In the genomic region with DNA sequence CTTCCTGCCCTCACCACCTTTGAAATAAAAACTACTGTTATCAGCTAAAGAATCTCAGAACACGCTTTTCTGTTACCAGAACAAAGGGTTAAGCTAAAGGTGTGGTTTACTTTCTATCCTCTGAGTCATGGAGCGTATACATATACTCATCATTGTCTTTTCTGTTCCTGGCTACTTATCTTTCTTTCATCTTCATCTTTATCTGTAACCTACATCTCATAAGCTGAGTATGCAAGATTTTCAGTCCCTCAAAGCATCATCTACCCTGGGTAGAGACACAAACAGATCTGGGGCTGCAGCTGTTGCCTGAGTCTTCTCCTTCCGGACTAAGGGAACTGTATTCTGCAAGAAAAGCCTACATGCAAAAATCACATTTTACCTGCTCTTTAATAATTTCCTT, we compare ENCODE assay signal across 13 cellular contexts.
DNase-seq lines count a peak whose midpoint lies in the region; ATAC-seq and TF ChIP-seq lines count a peak whose summit lies in the region.
"Had no signal": no experiment of that assay in that cellular context is flagged by ENCODE, and none has a peak within 500 bp of the region (broad histone marks: within the 10 kb centered on the region; RNA-seq: fewer than 3 reads in every experiment).

No MANE protein-coding gene starts in this region.

- no peak overlapping the region for H3K27ac ChIP-seq in mammary epithelial cell (ENCODE audit: insufficient read depth, low read depth, low read length)
- H3K27ac ChIP-seq in breast epithelium, result no peak overlapping the region
- H3K27ac ChIP-seq: thoracic aorta had no signal

- no peaks in the 10 kb centered on the region for H3K79me2 ChIP-seq in mammary epithelial cell (ENCODE audit: insufficient read depth, low read length)

- WGBS in mammary epithelial cell (ENCODE audit: low coverage, missing lambda C conversion rate), result 33% methylated on average over 3 of the region's 3 CpGs

- H4K20me1 ChIP-seq in mammary epithelial cell (ENCODE audit: insufficient read depth, low read length), result no peaks in the 10 kb centered on the region

- H3K9me3 ChIP-seq in mammary epithelial cell (replicated peaks; ENCODE audit: insufficient read depth, low read length), result no peaks in the 10 kb centered on the region
- H3K9me3 ChIP-seq in breast epithelium, result no peaks in the 10 kb centered on the region
- H3K9me3 ChIP-seq: thoracic aorta had no signal

- intact Hi-C loops in mammary epithelial cell (cut with micrococcal nuclease) (no loop called here), breast epithelium (cut with DNase I; ENCODE audit: low total_unique reads) (no loop called here)

- CTCF ChIA-PET in mammary epithelial cell (lab: Charles Lee; ENCODE audit: low non-redundant PET), result no interaction called here
- CTCF ChIA-PET in activated CD8-positive, alpha-beta T cell treated with anti-CD3 and anti-CD28 coated beads, Interleukin-2, amount 10 ng/mL, durations not matched to agents 7 days and 5 days (lab: Charles Lee), result interaction anchor here (1.8 kb wide), 1 partner anchor 78 kb away, joined by 11 read pairs; no protein-coding TSS in a partner anchor

- no peaks in the 10 kb centered on the region for H3K36me3 Mint-ChIP-seq in activated CD8-positive, alpha-beta T cell treated with anti-CD3 and anti-CD28 coated beads, Interleukin-2, amount 10 ng/mL, durations not matched to agents 7 days and 5 days (ENCODE audit: low read depth)
- H3K36me3 Mint-ChIP-seq: naive B cell had no signal

- no peaks in the 10 kb centered on the region for H3K9me3 Mint-ChIP-seq in activated CD8-positive, alpha-beta T cell treated with anti-CD3 and anti-CD28 coated beads, Interleukin-2, amount 10 ng/mL, durations not matched to agents 7 days and 5 days (ENCODE audit: insufficient read depth)

- no peaks in the 10 kb centered on the region for H3K36me3 ChIP-seq in mammary epithelial cell (ENCODE audit: insufficient read depth, low read length)
- H3K36me3 ChIP-seq in breast epithelium, result no peaks in the 10 kb centered on the region
- H3K36me3 ChIP-seq: thoracic aorta had no signal

- peak; percentile 50 for DNase-seq in mammary epithelial cell
- no peak for DNase-seq in breast epithelium (ENCODE audit: low spot score in 2 of 2)
- DNase-seq in LoVo (ENCODE audit: low spot score), result peak; percentile 15
- DNase-seq in activated CD8-positive, alpha-beta T cell treated with anti-CD3 and anti-CD28 coated beads, Interleukin-2, amount 10 ng/mL, durations not matched to agents 7 days and 5 days, result peak; percentile 27
- DNase-seq in stimulated activated naive CD8-positive, alpha-beta T cell treated with anti-CD3 and anti-CD28 coated beads, Interleukin-15, Interleukin-2, amounts not matched to agents 100 U/mL and 50 U/mL, for 24 hours, result no peak
- no peak for DNase-seq in cerebellar cortex (ENCODE audit: low spot score)
- DNase-seq in NCI-H82 treated with DMSO at 0.1 percent for 48 hours (lab: John Stamatoyannopoulos, UW; ENCODE audit: unreplicated experiment), result no peak
- DNase-seq: AML-193, IMR-90, naive B cell, NCI-H187 treated with DMSO at 0.1 percent for 48 hours, SIG-M5 had no signal

- no peak overlapping the region for H2AFZ ChIP-seq in mammary epithelial cell (ENCODE audit: low read depth, low read length)

- POLR2A ChIA-PET in activated CD8-positive, alpha-beta T cell treated with anti-CD3 and anti-CD28 coated beads, Interleukin-2, amount 10 ng/mL, durations not matched to agents 7 days and 5 days (lab: Charles Lee), result interaction anchor here (1.7 kb wide), 1 partner anchor 75 kb away, joined by 5 read pairs; a partner anchor contains a TSS

- H3K27ac Mint-ChIP-seq in activated CD8-positive, alpha-beta T cell treated with anti-CD3 and anti-CD28 coated beads, Interleukin-2, amount 10 ng/mL, durations not matched to agents 7 days and 5 days, result peak overlapping the region; percentile 55
- H3K27ac Mint-ChIP-seq: naive B cell had no signal

- dilution Hi-C loops in mammary epithelial cell (cut with HindIII; ENCODE audit: low sequenced_read_pairs), result no loop called here

- H3K4me2 ChIP-seq in mammary epithelial cell (ENCODE audit: insufficient read depth, low read depth, low read length), result no peak overlapping the region

- BruUV-seq in mammary epithelial cell (replicated peaks; lab: Mats Ljungman, UMichigan), result no TSS peak

- peaks cover 23% of the 10 kb centered on the region for H3K4me1 Mint-ChIP-seq in activated CD8-positive, alpha-beta T cell treated with anti-CD3 and anti-CD28 coated beads, Interleukin-2, amount 10 ng/mL, durations not matched to agents 7 days and 5 days (ENCODE audit: low read depth)

- peaks cover 9% of the 10 kb centered on the region for H3K27me3 Mint-ChIP-seq in activated CD8-positive, alpha-beta T cell treated with anti-CD3 and anti-CD28 coated beads, Interleukin-2, amount 10 ng/mL, durations not matched to agents 7 days and 5 days (ENCODE audit: low read depth)
- H3K27me3 Mint-ChIP-seq: naive B cell had no signal

- TF ChIP-seq POLR2A in breast epithelium (IDR thresholded peaks at IDR 0.05), result no peak

- no peak overlapping the region for H3K4me3 Mint-ChIP-seq in activated CD8-positive, alpha-beta T cell treated with anti-CD3 and anti-CD28 coated beads, Interleukin-2, amount 10 ng/mL, durations not matched to agents 7 days and 5 days
- H3K4me3 Mint-ChIP-seq: naive B cell had no signal

- ATAC-seq in activated CD8-positive, alpha-beta T cell treated with anti-CD3 and anti-CD28 coated beads, Interleukin-2, amount 10 ng/mL, durations not matched to agents 7 days and 5 days, result peak; percentile 91
- peak; percentile 93 for ATAC-seq in stimulated activated naive CD8-positive, alpha-beta T cell treated with anti-CD3 and anti-CD28 coated beads, Interleukin-15, Interleukin-2, amounts not matched to agents 100 U/mL and 50 U/mL, for 24 hours

- peaks cover 2% of the 10 kb centered on the region for H3K27me3 ChIP-seq in mammary epithelial cell (ENCODE audit: insufficient read depth, low read length)
- H3K27me3 ChIP-seq in breast epithelium, result no peaks in the 10 kb centered on the region

- no peak overlapping the region for H3K9ac ChIP-seq in mammary epithelial cell (ENCODE audit: insufficient read depth, low read length)

- H3K4me1 ChIP-seq in mammary epithelial cell (ENCODE audit: insufficient read depth, low read length) (peaks cover 18% of the 10 kb centered on the region), breast epithelium (no peaks in the 10 kb centered on the region)

- in situ Hi-C loops in mammary epithelial cell (cut with MboI; ENCODE audit: low sequenced_read_pairs in 2 of 2), result no loop called here

- H3K4me3 ChIP-seq in mammary epithelial cell (replicated peaks in 1 of 3; ENCODE audit: insufficient read depth in 1 of 3, low read depth in 2 of 3, low read length in 3 of 3) (no peak overlapping the region), breast epithelium (no peak overlapping the region)
- H3K4me3 ChIP-seq: thoracic aorta had no signal

- TF ChIP-seq CTCF in mammary epithelial cell (conservative IDR thresholded peaks at IDR 0.05 in 1 of 2, IDR thresholded peaks at IDR 0.05 in 1 of 2; ENCODE audit: extremely low read depth in 1 of 2, insufficient read depth in 1 of 2, low read depth in 1 of 2, low read length in 2 of 2) (no peak), breast epithelium (IDR thresholded peaks at IDR 0.05) (no peak)

Comparison
In these comparisons a context has a peak if more than half of its experiments do, and no peak if none do; other contexts are left out.
1. DNase-seq: peak in mammary epithelial cell (single experiment), LoVo (single experiment) and activated CD8-positive, alpha-beta T cell treated with anti-CD3 and anti-CD28 coated beads, Interleukin-2, amount 10 ng/mL, durations not matched to agents 7 days and 5 days (single experiment); none in breast epithelium (0 of 2), stimulated activated naive CD8-positive, alpha-beta T cell treated with anti-CD3 and anti-CD28 coated beads, Interleukin-15, Interleukin-2, amounts not matched to agents 100 U/mL and 50 U/mL, for 24 hours (single experiment), cerebellar cortex (single experiment) and NCI-H82 treated with DMSO at 0.1 percent for 48 hours (single experiment).